Comparison of ENCODE assay signal across 8 cellular contexts in genomic region chr5:134003957-134004625, GRCh38. TPM values are rescaled to one million over a fixed set of nuclear protein-coding genes. Genes with fewer than 3 reads are reported as not detected.
DNase-seq lines count a peak whose midpoint lies in the region; ATAC-seq, FAIRE-seq and TF ChIP-seq lines count a peak whose summit lies in the region.

No MANE protein-coding gene starts in this region.

- no peak for TF ChIP-seq RAD21 in A549 (conservative IDR thresholded peaks at IDR 0.05 in 1 of 2, IDR thresholded peaks at IDR 0.05 in 1 of 2)

- 3% methylated on average over 6 of the region's 83 CpGs for WGBS in A549 (ENCODE audit: missing lambda C conversion rate)

- H3K4me1 ChIP-seq in A549, result peaks cover 62% of the 10 kb centered on the region
- peaks cover 28% of the 10 kb centered on the region for H3K4me1 ChIP-seq in astrocyte (ENCODE audit: insufficient read depth, low read length)

- peaks cover 31% of the 10 kb centered on the region for H3K4me1 Mint-ChIP-seq in astrocyte (ENCODE audit: low read depth, unreplicated experiment)

- peaks cover 11% of the 10 kb centered on the region for H3K36me3 Mint-ChIP-seq in astrocyte (ENCODE audit: low read depth, unreplicated experiment)

- H3K27me3 Mint-ChIP-seq in astrocyte (ENCODE audit: low read depth, unreplicated experiment), result no peaks in the 10 kb centered on the region

- H3K79me2 ChIP-seq in astrocyte (ENCODE audit: insufficient read depth, low read length), result peaks cover 63% of the 10 kb centered on the region

- ATAC-seq in A549 (peak; percentile 21 to 44), GM18520 (IDR thresholded peaks at IDR 0.05; ENCODE audit: unreplicated experiment) (peak; percentile 25), HG03039 (IDR thresholded peaks at IDR 0.05; ENCODE audit: unreplicated experiment) (peak; percentile 32)

- H3K4me2 ChIP-seq in A549 (peak overlapping the region; percentile 93), astrocyte (ENCODE audit: low read length) (peak overlapping the region; percentile 87)

- H3K9ac ChIP-seq in SK-N-MC (ENCODE audit: insufficient read length) (peak overlapping the region; percentile 98), astrocyte (ENCODE audit: low read length) (peak overlapping the region; percentile 96)

- H3K4me3 ChIP-seq in A549 (peak overlapping the region; percentile 90), SK-N-MC (peak overlapping the region; percentile 99), astrocyte (ENCODE audit: insufficient read depth, low read depth, low read length) (peak overlapping the region; percentile 95), iPS-11a (ENCODE audit: low read depth, low read length) (peak overlapping the region; percentile 85), skeletal muscle cell (ENCODE audit: low read depth, low read length) (peak overlapping the region; percentile 69)

- DNase-seq in A549 (ENCODE audit: low read depth in 1 of 2, low spot score in 1 of 2) (peak in 1 of 2 experiments; percentile 49), SK-N-MC (ENCODE audit: low read depth, low spot score) (no peak), astrocyte (ENCODE audit: low read depth) (peak; percentile 30), skeletal muscle cell (ENCODE audit: low read depth) (no peak), NCI-H2107 (lab: John Stamatoyannopoulos, UW) (no peak)

- FAIRE-seq in A549 (lab: Jason Lieb, UNC) (no peak), astrocyte (lab: Jason Lieb, UNC) (no peak)

- H4K20me1 ChIP-seq in astrocyte (ENCODE audit: insufficient read depth, low read length), result peaks cover 48% of the 10 kb centered on the region

- H3K36me3 ChIP-seq in SK-N-MC (ENCODE audit: insufficient read depth, low read length) (peaks cover 31% of the 10 kb centered on the region), astrocyte (ENCODE audit: insufficient read depth, low read length) (peaks cover 4% of the 10 kb centered on the region)

- TF ChIP-seq POLR2A in A549 (IDR thresholded peaks at IDR 0.05; ENCODE audit: low read length), result no peak

- no peaks in the 10 kb centered on the region for H3K27me3 ChIP-seq in astrocyte (ENCODE audit: insufficient read depth, low read length)

- TF ChIP-seq EP300 in A549 (IDR thresholded peaks at IDR 0.05), result no peak

- H3K9me3 Mint-ChIP-seq in astrocyte (ENCODE audit: unreplicated experiment), result no peaks in the 10 kb centered on the region

- no peaks in the 10 kb centered on the region for H3K9me3 ChIP-seq in A549
- no peaks in the 10 kb centered on the region for H3K9me3 ChIP-seq in SK-N-MC (ENCODE audit: low read depth, low read length)
- H3K9me3 ChIP-seq in astrocyte (ENCODE audit: insufficient read depth, low read depth, low read length), result no peaks in the 10 kb centered on the region

- CTCF ChIA-PET in A549 (lab: Yijun Ruan, JAX), result interaction anchor here (0.6 to 6.4 kb wide), 10 partner anchors 9 to 150 kb away, joined by 3 to 36 read pairs (median 4); no protein-coding TSS in a partner anchor

- peak overlapping the region; percentile 70 for H2AFZ ChIP-seq in astrocyte (ENCODE audit: low read depth, low read length)

- H3K27ac ChIP-seq in A549 (peak overlapping the region; percentile 98), SK-N-MC (peak overlapping the region; percentile 80), astrocyte (ENCODE audit: low read depth, low read length) (peak overlapping the region; percentile 89)

- no peak for TF ChIP-seq CTCF in A549 (IDR thresholded peaks at IDR 0.05)
- no peak for TF ChIP-seq CTCF in astrocyte (IDR thresholded peaks at IDR 0.05; ENCODE audit: insufficient read depth, low read depth, low read length)

- H3K4me3 Mint-ChIP-seq in astrocyte (ENCODE audit: unreplicated experiment), result peak overlapping the region; percentile 97

- POLR2A ChIA-PET in A549 (lab: Yijun Ruan, JAX), result interaction anchor here (1.0 to 1.4 kb wide), 2 partner anchors 34 to 36 kb away, joined by 5 to 9 read pairs; no protein-coding TSS in a partner anchor

- H3K27ac Mint-ChIP-seq in astrocyte (ENCODE audit: unreplicated experiment), result peak overlapping the region; percentile 95

TF ChIP-seq in A549, 52 proteins besides CTCF, POLR2A, EP300 and RAD21 (continues in another document):
- TF ChIP-seq PBX3 (IDR thresholded peaks at IDR 0.05) (0 out of 2 replicates have a peak, but pooled peaks have one; percentile 16), RNF2 (IDR thresholded peaks at IDR 0.05; ENCODE audit: borderline replicate concordance, low read depth) (no peak), HOXB13 (CRISPR knock-in tag; IDR thresholded peaks at IDR 0.05; ENCODE audit: low read depth) (no peak), RARB (CRISPR knock-in tag; IDR thresholded peaks at IDR 0.05) (no peak), RCOR1 (IDR thresholded peaks at IDR 0.05; ENCODE audit: low read depth, low read length) (no peak), MAX (IDR thresholded peaks at IDR 0.05) (peak; percentile 57), BCL3 (IDR thresholded peaks at IDR 0.05) (no peak), ZNF302 (CRISPR knock-in tag; IDR thresholded peaks at IDR 0.05) (no peak), ATOH8 (CRISPR knock-in tag; IDR thresholded peaks at IDR 0.05; ENCODE audit: low read depth) (no peak), BHLHE40 (IDR thresholded peaks at IDR 0.05; ENCODE audit: low read depth, low read length) (no peak), NFE2L2 (conservative IDR thresholded peaks at IDR 0.05; ENCODE audit: low read length) (no peak), SMC3 (IDR thresholded peaks at IDR 0.05) (no peak), ELK1 (IDR thresholded peaks at IDR 0.05; ENCODE audit: low read depth, low read length) (no peak), PHF8 (IDR thresholded peaks at IDR 0.05; ENCODE audit: borderline replicate concordance, low read depth) (peak; percentile 71), CEBPB (IDR thresholded peaks at IDR 0.05) (no peak), RFX5 (IDR thresholded peaks at IDR 0.05) (no peak), POLR2AphosphoS2 (conservative IDR thresholded peaks at IDR 0.05; ENCODE audit: low read length) (no peak), NPAS2 (CRISPR knock-in tag; IDR thresholded peaks at IDR 0.05; ENCODE audit: borderline replicate concordance) (no peak), TFCP2L1 (CRISPR knock-in tag; IDR thresholded peaks at IDR 0.05) (no peak)

RNA-seq across cellular contexts. Expression of gene VDAC1, which starts 0.7 kb away (rescaled TPM):
- polyA plus RNA-seq in A549 (2011; rRNA removed), result 300 and 369 TPM in 2 replicates
- 253 and 262 TPM in 2 replicates for polyA plus RNA-seq in A549 (2012; cell fraction: cytosol; rRNA removed)
- 142 and 193 TPM in 2 replicates for polyA plus RNA-seq in A549 (2012; cell fraction: nucleus; rRNA removed)
- 416 to 463 TPM (median 442 TPM) in 3 replicates for polyA plus RNA-seq in A549 (2017; fragmentation: RNase III; extraction: RNeasy Plus Mini Kit Qiagen cat#74134 plus additional on column Dnase treatment)
- 145 and 174 TPM in 2 replicates for polyA minus RNA-seq in A549 (2011; rRNA and poly(A)+ RNA removed)
- total RNA-seq in astrocyte, result 354 and 364 TPM in 2 replicates

RNA-seq across cellular contexts. Expression of gene C5orf15, which starts 35.7 kb away (rescaled TPM):
- 103 and 126 TPM in 2 replicates for polyA plus RNA-seq in A549 (2011; rRNA removed)
- polyA plus RNA-seq in A549 (2012; cell fraction: cytosol; rRNA removed), result 56.7 and 62.9 TPM in 2 replicates
- 40.6 and 52.1 TPM in 2 replicates for polyA plus RNA-seq in A549 (2012; cell fraction: nucleus; rRNA removed)
- 89.1 to 92.9 TPM (median 89.9 TPM) in 3 replicates for polyA plus RNA-seq in A549 (2017; fragmentation: RNase III; extraction: RNeasy Plus Mini Kit Qiagen cat#74134 plus additional on column Dnase treatment)
- polyA minus RNA-seq in A549 (2011; rRNA and poly(A)+ RNA removed), result 45.9 and 61.8 TPM in 2 replicates
- total RNA-seq in astrocyte, result 88.8 and 91.1 TPM in 2 replicates
